8 cellular contexts compared by ENCODE assay signal in genomic region chr12:75390156-75390898, GRCh38. TPM values are rescaled to one million over a fixed set of nuclear protein-coding genes. Genes with fewer than 3 reads are reported as not detected.
DNase-seq lines count a peak whose midpoint lies in the region; ATAC-seq and FAIRE-seq lines count a peak whose summit lies in the region.

No MANE protein-coding gene starts in this region.

- H3K27me3 ChIP-seq in HUES48 (ENCODE audit: control insufficient read depth, insufficient read depth, low read length) (no peaks in the 10 kb centered on the region), ectodermal cell (ENCODE audit: control insufficient read depth, insufficient read depth, low read length, poor library complexity, severe bottlenecking) (no peaks in the 10 kb centered on the region), neuronal stem cell (ENCODE audit: control insufficient read depth in 3 of 3, insufficient read depth in 3 of 3, low read depth in 1 of 3, low read length in 3 of 3) (no peaks in the 10 kb centered on the region), small intestine (ENCODE audit: control insufficient read depth in 2 of 2, insufficient read depth in 2 of 2, low read length in 2 of 2) (no peaks in the 10 kb centered on the region)

- no peak overlapping the region for H3K23ac ChIP-seq in neuronal stem cell (ENCODE audit: low read depth, low read length, poor library complexity)

- no peak overlapping the region for H3K4ac ChIP-seq in neuronal stem cell (ENCODE audit: low read length)

- H2BK12ac ChIP-seq in neuronal stem cell (ENCODE audit: low read length): no peak overlapping the region

- DNase-seq in neuronal stem cell (ENCODE audit: low spot score) (no peak), NCI-H1694 treated with DMSO at 0.1 percent for 48 hours (lab: John Stamatoyannopoulos, UW) (no peak), small intestine (no peak), NOMO-1 treated with DMSO at 0.1 percent for 48 hours (lab: John Stamatoyannopoulos, UW; ENCODE audit: unreplicated experiment) (no peak), GM19240 (ENCODE audit: insufficient read length, low spot score) (no peak)

- H3K4me3 ChIP-seq in HUES48 (ENCODE audit: low read depth, low read length): peak overlapping the region; percentile 55
- peak overlapping the region; percentile 37 for H3K4me3 ChIP-seq in ectodermal cell (ENCODE audit: insufficient read depth, low read depth, low read length)
- H3K4me3 ChIP-seq in neuronal stem cell (ENCODE audit: low read length in 2 of 2): peak overlapping the region in 1 of 2 donors; percentile 44
- peak overlapping the region in 1 of 2 donors; percentile 78 for H3K4me3 ChIP-seq in small intestine (ENCODE audit: low read depth in 1 of 2, low read length in 2 of 2)

- H2BK15ac ChIP-seq in neuronal stem cell (ENCODE audit: low read length): no peak overlapping the region

- H2BK5ac ChIP-seq in neuronal stem cell (ENCODE audit: low read length): no peak overlapping the region

- H4K8ac ChIP-seq in neuronal stem cell (ENCODE audit: low read depth, low read length): no peak overlapping the region

- no peak overlapping the region for H4K91ac ChIP-seq in neuronal stem cell (ENCODE audit: low read depth, low read length, poor library complexity)

- H3K4me1 ChIP-seq in HUES48 (ENCODE audit: control insufficient read depth, insufficient read depth, low read length): peaks cover 15% of the 10 kb centered on the region; the same call in 1 of the 2 replicates
- no peaks in the 10 kb centered on the region for H3K4me1 ChIP-seq in ectodermal cell (ENCODE audit: control insufficient read depth, insufficient read depth, low read length)
- H3K4me1 ChIP-seq in neuronal stem cell (ENCODE audit: control insufficient read depth in 2 of 2, insufficient read depth in 1 of 2, low read depth in 1 of 2, low read length in 2 of 2): no peaks in the 10 kb centered on the region
- peaks cover 0 to 3% of the 10 kb centered on the region in 2 donors for H3K4me1 ChIP-seq in small intestine (ENCODE audit: control insufficient read depth in 2 of 2, insufficient read depth in 1 of 2, low read depth in 1 of 2, low read length in 1 of 2)

- no peak overlapping the region for H2BK120ac ChIP-seq in neuronal stem cell (ENCODE audit: low read depth, low read length)

- no peak overlapping the region for H3K14ac ChIP-seq in neuronal stem cell (ENCODE audit: low read length)

- no peaks in the 10 kb centered on the region for H3K79me1 ChIP-seq in neuronal stem cell (ENCODE audit: low read depth, low read length)

- no peaks in the 10 kb centered on the region for H3K9me3 ChIP-seq in HUES48 (ENCODE audit: control insufficient read depth, insufficient read depth, low read length)
- no peaks in the 10 kb centered on the region for H3K9me3 ChIP-seq in ectodermal cell (ENCODE audit: control insufficient read depth, low read length)
- no peaks in the 10 kb centered on the region for H3K9me3 ChIP-seq in neuronal stem cell (replicated peaks in 1 of 2; ENCODE audit: control insufficient read depth in 2 of 2, insufficient read depth in 1 of 2, low read depth in 1 of 2, low read length in 2 of 2)
- H3K9me3 ChIP-seq in small intestine (ENCODE audit: control insufficient read depth, low read depth): no peaks in the 10 kb centered on the region

- H3K27ac ChIP-seq in HUES48 (ENCODE audit: low read depth, low read length) (no peak overlapping the region), ectodermal cell (ENCODE audit: insufficient read depth, low read depth, low read length, poor library complexity, severe bottlenecking) (no peak overlapping the region), neuronal stem cell (replicated peaks; ENCODE audit: low read length) (no peak overlapping the region), small intestine (ENCODE audit: low read depth in 1 of 2, low read length in 1 of 2) (peak overlapping the region in 1 of 2 donors; percentile 95)

- ATAC-seq in GM18873 (IDR thresholded peaks at IDR 0.05; ENCODE audit: low FRiP score, unreplicated experiment): peak; percentile 5

- no peak for FAIRE-seq in small intestine (lab: Jason Lieb, UNC)

- no peaks in the 10 kb centered on the region for H3K36me3 ChIP-seq in HUES48 (ENCODE audit: control insufficient read depth, insufficient read depth, low read length)
- no peaks in the 10 kb centered on the region for H3K36me3 ChIP-seq in ectodermal cell (ENCODE audit: control insufficient read depth, insufficient read depth, low read length)
- H3K36me3 ChIP-seq in neuronal stem cell (replicated peaks in 1 of 2; ENCODE audit: control insufficient read depth in 2 of 2, insufficient read depth in 2 of 2, low read length in 2 of 2): no peaks in the 10 kb centered on the region
- no peaks in the 10 kb centered on the region for H3K36me3 ChIP-seq in small intestine (ENCODE audit: control insufficient read depth in 2 of 2, insufficient read depth in 2 of 2, low read length in 2 of 2)

- peak overlapping the region; percentile 95 for H2AFZ ChIP-seq in neuronal stem cell (ENCODE audit: low read length)

- H3K18ac ChIP-seq in neuronal stem cell (ENCODE audit: low read length): no peak overlapping the region

- 64 to 65% methylated on average over 5 to 6 of the region's 6 CpGs for WGBS in ectodermal cell, 2 experiments
- no CpG with 5 or more reads among the region's 6 CpGs for WGBS in neuronal stem cell (ENCODE audit: extremely low coverage in 2 of 2, insufficient read length in 2 of 2, insufficient replicate concordance in 1 of 2), 2 donors
- 10 to 33% (median 22%) methylated on average over 6 of the region's 6 CpGs for whole genome bisulfite sequencing in small intestine, 3 donors

- no peak overlapping the region for H2AK5ac ChIP-seq in neuronal stem cell (ENCODE audit: low read depth, low read length)

- H3K9ac ChIP-seq in HUES48 (ENCODE audit: low read depth, low read length) (no peak overlapping the region), neuronal stem cell (ENCODE audit: low read depth, low read length, poor library complexity) (no peak overlapping the region)

- peak overlapping the region; percentile 37 for H3K4me2 ChIP-seq in neuronal stem cell (ENCODE audit: insufficient read depth, low read length, poor library complexity, severe bottlenecking)

RNA-seq across cellular contexts. Expression of gene GLIPR1L2, which starts 0.6 kb away (rescaled TPM):
- polyA plus RNA-seq in ectodermal cell (2013, experiment 1 of 4): not detected
- 0.16 TPM for polyA plus RNA-seq in ectodermal cell (2013, experiment 2 of 4)
- 0.27 TPM for polyA plus RNA-seq in ectodermal cell (2013, experiment 3 of 4)
- polyA plus RNA-seq in ectodermal cell (2013, experiment 4 of 4): not detected
- 0.57 TPM for polyA plus RNA-seq in neuronal stem cell (2013, experiment 1 of 2)
- polyA plus RNA-seq in neuronal stem cell (2013, experiment 2 of 2): 0.57 TPM
- polyA plus RNA-seq in small intestine: under 1 TPM in 1 of 3 donors, not detected in 2; 0.46 TPM

RNA-seq across cellular contexts. Expression of gene GLIPR1L1, which starts 55.9 kb away (rescaled TPM):
- not detected for polyA plus RNA-seq in ectodermal cell (2013, experiment 1 of 4)
- polyA plus RNA-seq in ectodermal cell (2013, experiment 2 of 4): not detected
- not detected for polyA plus RNA-seq in ectodermal cell (2013, experiment 3 of 4)
- polyA plus RNA-seq in ectodermal cell (2013, experiment 4 of 4): not detected
- not detected for polyA plus RNA-seq in neuronal stem cell (2013, experiment 1 of 2)
- polyA plus RNA-seq in neuronal stem cell (2013, experiment 2 of 2): not detected
- not detected for polyA plus RNA-seq in small intestine
